ENCODE assay signal across 1 cellular context in the genomic region with DNA sequence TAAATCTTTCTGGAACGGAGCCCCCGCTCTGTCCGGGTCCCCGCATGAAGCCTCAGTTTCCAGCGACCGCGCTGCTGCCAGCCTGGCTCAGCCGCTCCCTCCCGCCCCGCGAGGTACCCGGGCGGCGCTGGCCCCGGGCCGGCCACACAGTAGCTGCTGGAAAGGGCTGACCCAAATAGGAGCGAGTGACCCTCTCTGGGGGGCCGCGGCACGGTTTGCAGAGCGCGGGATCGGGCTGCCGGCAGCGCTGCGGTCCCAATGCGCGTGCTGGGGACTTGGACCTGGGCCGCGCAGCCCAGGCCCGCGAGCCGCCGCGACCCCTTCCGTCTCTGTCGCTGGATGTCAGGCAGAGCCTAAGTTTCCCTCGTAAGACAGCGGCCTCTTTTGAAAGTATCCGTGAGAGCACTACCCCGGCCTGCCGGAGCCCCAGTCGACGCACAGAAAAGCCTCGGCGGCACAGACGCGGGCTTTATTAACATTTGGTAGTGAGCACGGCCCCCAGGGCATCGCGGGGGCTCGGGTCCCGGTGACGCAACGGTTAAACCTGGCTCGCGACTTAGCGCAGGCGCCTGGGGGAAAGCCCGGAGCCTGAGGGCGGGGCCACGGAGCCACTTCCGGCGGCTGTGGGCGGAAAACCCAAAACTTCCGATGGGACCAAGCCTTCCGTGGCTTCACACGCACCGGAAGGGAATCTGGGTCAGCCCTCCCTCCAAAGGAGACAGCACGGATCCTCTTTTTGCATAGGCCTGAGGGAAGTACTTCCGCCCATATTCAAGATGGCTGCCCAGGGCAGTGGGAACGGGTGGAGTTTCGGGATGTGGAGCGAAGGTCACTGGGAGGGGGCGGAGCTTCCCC.
TF ChIP-seq lines count a peak whose summit lies in the region.

No MANE protein-coding gene starts in this region.

TF ChIP-seq in H1, 55 proteins besides CTCF, POLR2A, EP300 and RAD21 (continued from another document):
- peak; percentile 32 for TF ChIP-seq KDM4A (IDR thresholded peaks at IDR 0.05; ENCODE audit: low read depth, low read length, severe bottlenecking)
- no peak for TF ChIP-seq ZNF274 (IDR thresholded peaks at IDR 0.05; ENCODE audit: borderline replicate concordance, extremely low read depth, low read length)
- TF ChIP-seq TEAD4 (IDR thresholded peaks at IDR 0.05; ENCODE audit: low read depth, low read length): no peak
